ENCODE assay signal across 39 cellular contexts in the genomic region with DNA sequence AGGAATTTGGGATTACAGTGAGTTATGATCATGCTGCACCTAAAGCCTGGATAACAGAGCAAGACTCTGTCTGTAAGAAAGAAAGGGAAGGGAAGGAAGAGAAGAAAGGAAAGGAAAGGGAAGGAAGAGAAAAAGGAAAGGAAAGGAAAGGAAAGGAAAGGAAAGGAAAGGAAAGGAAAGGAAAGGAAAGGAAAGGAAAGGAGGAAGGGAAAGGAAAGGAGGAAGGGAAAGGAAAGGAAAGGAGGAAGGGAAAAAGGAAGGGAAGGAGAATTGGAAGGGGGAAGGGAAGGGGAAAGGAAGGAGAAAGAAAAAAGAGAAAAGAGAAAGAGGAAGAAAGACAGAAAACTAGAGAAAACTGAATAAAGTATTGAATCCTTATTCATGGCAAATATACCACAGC.
"Had no signal": no experiment of that assay in that cellular context is flagged by ENCODE, and none has a peak within 500 bp of the region (broad histone marks: within the 10 kb centered on the region; RNA-seq: fewer than 3 reads in every experiment).

No MANE protein-coding gene starts in this region.

- FAIRE-seq: astrocyte, bronchial epithelial cell, TTC549 had no signal

- H3K9me3 ChIP-seq: adrenal gland, body of pancreas had no signal

- H3K36me3 ChIP-seq: adrenal gland, brain microvascular endothelial cell, cardiac muscle cell had no signal

- H3K4me1 Mint-ChIP-seq: activated CD4-positive, alpha-beta T cell treated with anti-CD3 and anti-CD28 coated beads, Interleukin-2, amount 10 ng/mL, durations not matched to agents 24 days and 14 days; activated T-helper 17 cell treated with anti-CD3 and anti-CD28 coated beads, Interleukin-2, amount 50 U/mL, for 72 hours; central memory CD8-positive, alpha-beta T cell had no signal

- H3K36me3 Mint-ChIP-seq: activated CD4-positive, alpha-beta memory T cell treated with anti-CD3 and anti-CD28 coated beads for 36 hours; activated naive CD4-positive, alpha-beta T cell treated with anti-CD3 and anti-CD28 coated beads, Interleukin-2, amount 50 U/mL, for 72 hours had no signal

- H3K27ac Mint-ChIP-seq: activated B cell treated with CpG ODN at 0.5 μM for 24 hours; activated CD4-positive, alpha-beta memory T cell treated with anti-CD3 and anti-CD28 coated beads for 36 hours; activated CD4-positive, alpha-beta T cell treated with anti-CD3 and anti-CD28 coated beads, Interleukin-2, amount 10 ng/mL, durations not matched to agents 24 days and 14 days; activated CD8-positive, alpha-beta T cell treated with anti-CD3 and anti-CD28 coated beads for 36 hours; activated naive CD4-positive, alpha-beta T cell treated with anti-CD3 and anti-CD28 coated beads for 36 hours; activated naive CD4-positive, alpha-beta T cell treated with anti-CD3 and anti-CD28 coated beads, Interleukin-2, amount 50 U/mL, for 72 hours; activated naive CD8-positive, alpha-beta T cell treated with anti-CD3 and anti-CD28 coated beads for 36 hours; activated T-cell treated with anti-CD3 and anti-CD28 coated beads, Interleukin-2, amount 50 U/mL, for 72 hours; activated T-helper 1 cell treated with anti-CD3 and anti-CD28 coated beads, Interleukin-12 subunit alpha, Interleukin-12 subunit beta, Interleukin-2, Interleukin-4 antibody, amounts not matched to agents 30 ng/mL and 10 ng/mL and 1 ng/mL, durations not matched to agents 14 hours and 24 hours and 36 hours; activated T-helper 17 cell treated with anti-CD3 and anti-CD28 coated beads, Interleukin-2, amount 50 U/mL, for 72 hours; T-helper 1 cell treated with Interleukin-12 subunit alpha and Interleukin-12 subunit beta and Interleukin-4 antibody, amounts not matched to agents 30 μg/mL and 1 μg/mL, for 36 hours; T-helper 2 cell treated with Interferon-gamma antibody and Interleukin-4, amounts not matched to agents 5 μg/mL and 100 μg/mL, for 36 hours had no signal

- ATAC-seq: activated CD8-positive, alpha-beta T cell treated with anti-CD3 and anti-CD28 coated beads for 36 hours; activated T-cell treated with anti-CD3 and anti-CD28 coated beads, Interleukin-2, amount 50 U/mL, for 72 hours; body of pancreas had no signal

- H3K4me3 ChIP-seq: adrenal gland, body of pancreas, cardiac muscle cell had no signal

- H3K27ac ChIP-seq: adrenal gland, body of pancreas, brain microvascular endothelial cell, cardiac muscle cell, VCaP had no signal

- H3K27me3 Mint-ChIP-seq: activated B cell treated with CpG ODN at 0.5 μM for 24 hours; activated CD4-positive, alpha-beta memory T cell treated with anti-CD3 and anti-CD28 coated beads for 36 hours; activated CD8-positive, alpha-beta T cell treated with anti-CD3 and anti-CD28 coated beads for 36 hours; activated naive CD8-positive, alpha-beta T cell treated with anti-CD3 and anti-CD28 coated beads for 36 hours; activated T-helper 17 cell treated with anti-CD3 and anti-CD28 coated beads, Interleukin-2, amount 50 U/mL, for 72 hours; central memory CD8-positive, alpha-beta T cell had no signal

- H3K4me1 ChIP-seq: adrenal gland, body of pancreas had no signal

- H3K9me3 Mint-ChIP-seq: activated B cell treated with CpG ODN at 0.5 μM for 24 hours; activated CD4-positive, alpha-beta memory T cell treated with anti-CD3 and anti-CD28 coated beads for 36 hours; activated CD4-positive, alpha-beta T cell treated with anti-CD3 and anti-CD28 coated beads, Interleukin-2, amount 10 ng/mL, durations not matched to agents 24 days and 14 days; activated CD8-positive, alpha-beta T cell treated with anti-CD3 and anti-CD28 coated beads for 36 hours; activated naive CD4-positive, alpha-beta T cell treated with anti-CD3 and anti-CD28 coated beads for 36 hours; activated naive CD8-positive, alpha-beta T cell treated with anti-CD3 and anti-CD28 coated beads for 36 hours; activated T-cell treated with anti-CD3 and anti-CD28 coated beads, Interleukin-2, amount 50 U/mL, for 4 hours; activated T-cell treated with anti-CD3 and anti-CD28 coated beads, Interleukin-2, amount 50 U/mL, for 72 hours; activated T-helper 1 cell treated with anti-CD3 and anti-CD28 coated beads, Interleukin-12 subunit alpha, Interleukin-12 subunit beta, Interleukin-2, Interleukin-4 antibody, amounts not matched to agents 30 ng/mL and 10 ng/mL and 1 ng/mL, durations not matched to agents 14 hours and 24 hours and 36 hours; activated T-helper 17 cell treated with anti-CD3 and anti-CD28 coated beads, Interleukin-2, amount 50 U/mL, for 72 hours; central memory CD8-positive, alpha-beta T cell; T-helper 1 cell treated with Interleukin-12 subunit alpha and Interleukin-12 subunit beta and Interleukin-4 antibody, amounts not matched to agents 30 μg/mL and 1 μg/mL, for 36 hours; T-helper 2 cell treated with Interferon-gamma antibody and Interleukin-4, amounts not matched to agents 5 μg/mL and 100 μg/mL, for 36 hours had no signal

- H3K4me3 Mint-ChIP-seq: activated B cell treated with CpG ODN at 0.5 μM for 24 hours; activated CD4-positive, alpha-beta memory T cell treated with anti-CD3 and anti-CD28 coated beads for 36 hours; activated CD4-positive, alpha-beta T cell treated with anti-CD3 and anti-CD28 coated beads, Interleukin-2, amount 10 ng/mL, durations not matched to agents 24 days and 14 days; activated CD8-positive, alpha-beta T cell treated with anti-CD3 and anti-CD28 coated beads for 36 hours; activated naive CD4-positive, alpha-beta T cell treated with anti-CD3 and anti-CD28 coated beads for 36 hours; activated naive CD8-positive, alpha-beta T cell treated with anti-CD3 and anti-CD28 coated beads for 36 hours; activated T-cell treated with anti-CD3 and anti-CD28 coated beads, Interleukin-2, amount 50 U/mL, for 4 hours; activated T-cell treated with anti-CD3 and anti-CD28 coated beads, Interleukin-2, amount 50 U/mL, for 72 hours; activated T-helper 1 cell treated with anti-CD3 and anti-CD28 coated beads, Interleukin-12 subunit alpha, Interleukin-12 subunit beta, Interleukin-2, Interleukin-4 antibody, amounts not matched to agents 30 ng/mL and 10 ng/mL and 1 ng/mL, durations not matched to agents 14 hours and 24 hours and 36 hours; activated T-helper 17 cell treated with anti-CD3 and anti-CD28 coated beads, Interleukin-2, amount 50 U/mL, for 72 hours; central memory CD8-positive, alpha-beta T cell; T-helper 1 cell treated with Interleukin-12 subunit alpha and Interleukin-12 subunit beta and Interleukin-4 antibody, amounts not matched to agents 30 μg/mL and 1 μg/mL, for 36 hours; T-helper 2 cell treated with Interferon-gamma antibody and Interleukin-4, amounts not matched to agents 5 μg/mL and 100 μg/mL, for 36 hours had no signal

- DNase-seq: activated B cell treated with CpG ODN at 0.5 μM for 24 hours; activated CD4-positive, alpha-beta memory T cell treated with anti-CD3 and anti-CD28 coated beads for 36 hours; activated CD4-positive, alpha-beta T cell treated with anti-CD3 and anti-CD28 coated beads for 4 hours; activated CD4-positive, alpha-beta T cell treated with anti-CD3 and anti-CD28 coated beads, Interleukin-2, amount 10 ng/mL, durations not matched to agents 24 days and 14 days; activated CD4-positive, alpha-beta T cell treated with anti-CD3 and anti-CD28 coated beads, Interleukin-2, amount 50 U/mL, for 1 hour; activated CD4-positive, alpha-beta T cell treated with anti-CD3 and anti-CD28 coated beads, Interleukin-2, amount 50 U/mL, for 4 hours; activated CD4-positive, CD25-positive, alpha-beta regulatory T cell treated with anti-CD3 and anti-CD28 coated beads, Interleukin-2, amount 50 U/mL, for 72 hours; activated CD8-positive, alpha-beta memory T cell treated with anti-CD3 and anti-CD28 coated beads, Interleukin-2, amount 50 U/mL, for 4 hours; activated CD8-positive, alpha-beta T cell treated with anti-CD3 and anti-CD28 coated beads for 36 hours; activated effector memory CD4-positive, alpha-beta T cell treated with anti-CD3 and anti-CD28 coated beads, Interleukin-2, amount 50 U/mL, for 16 hours; activated gamma-delta T cell treated with Interleukin-2 at 50 U/mL for 16 hours; activated naive CD4-positive, alpha-beta T cell; activated naive CD4-positive, alpha-beta T cell treated with anti-CD3 and anti-CD28 coated beads for 36 hours; activated naive CD4-positive, alpha-beta T cell treated with anti-CD3 and anti-CD28 coated beads, Interleukin-2, amount 50 U/mL, for 16 hours; activated naive CD8-positive, alpha-beta T cell treated with anti-CD3 and anti-CD28 coated beads for 36 hours; activated T-cell treated with anti-CD3 and anti-CD28 coated beads for 4 hours; activated T-cell treated with anti-CD3 and anti-CD28 coated beads, Interleukin-2, amount 50 U/mL, for 1 hour; activated T-cell treated with anti-CD3 and anti-CD28 coated beads, Interleukin-2, amount 50 U/mL, for 4 hours; activated T-cell treated with anti-CD3 and anti-CD28 coated beads, Interleukin-2, amount 50 U/mL, for 72 hours; adrenal gland; amniotic stem cell; aorta; body of pancreas; caudate nucleus; cerebellar nuclear complex; T-helper 1 cell; T-helper 9 cell had no signal
